Comparison of ENCODE assay signal across 1 cellular context in genomic region chr7:135662373-135663114, GRCh38.
TF ChIP-seq lines count a peak whose summit lies in the region.

TSS of gene STMP1 (plus strand) at chr7:135662514.

TF ChIP-seq in HepG2, 621 proteins besides CTCF, POLR2A, EP300 and RAD21 (continued from another document and continues in another):
- TF ChIP-seq UBTF (CRISPR knock-in tag; IDR thresholded peaks at IDR 0.05) = peak; percentile 95; the same call in 1 of the 2 replicates
- TF ChIP-seq ZNF788 (CRISPR knock-in tag; IDR thresholded peaks at IDR 0.05; ENCODE audit: borderline replicate concordance) = peak; percentile 97
- TF ChIP-seq AKAP8 (CRISPR knock-in tag; IDR thresholded peaks at IDR 0.05) = 0 out of 2 replicates have a peak, but pooled peaks have one; percentile 67
- TF ChIP-seq PHB2 (IDR thresholded peaks at IDR 0.05; ENCODE audit: partially characterized antibody) = no peak
- peak; percentile 64 for TF ChIP-seq PBX3 (CRISPR knock-in tag; IDR thresholded peaks at IDR 0.05; ENCODE audit: borderline replicate concordance)
- TF ChIP-seq ZNF616 (CRISPR knock-in tag; IDR thresholded peaks at IDR 0.05; ENCODE audit: low read depth) = peak; percentile 92; the same call in 1 of the 2 replicates
- TF ChIP-seq ZFP82 (CRISPR knock-in tag; IDR thresholded peaks at IDR 0.05; ENCODE audit: borderline replicate concordance) = 0 out of 2 replicates have a peak, but pooled peaks have one; percentile 23
- TF ChIP-seq TSC22D2 (CRISPR knock-in tag; IDR thresholded peaks at IDR 0.05; ENCODE audit: borderline replicate concordance) = peak; percentile 70; the same call in 1 of the 2 replicates
- TF ChIP-seq ZNF816 (CRISPR knock-in tag; IDR thresholded peaks at IDR 0.05; ENCODE audit: borderline replicate concordance) = peak; percentile 71; the same call in 1 of the 2 replicates
- no peak for TF ChIP-seq ZBTB4 (CRISPR knock-in tag; IDR thresholded peaks at IDR 0.05; ENCODE audit: borderline replicate concordance)
- TF ChIP-seq ARHGAP35 (CRISPR knock-in tag; IDR thresholded peaks at IDR 0.05; ENCODE audit: borderline replicate concordance) = peak; percentile 81
- TF ChIP-seq NR0B2 (CRISPR knock-in tag; IDR thresholded peaks at IDR 0.05) = no peak; the same call in 1 of the 2 replicates
- TF ChIP-seq ZMAT5 (CRISPR knock-in tag; IDR thresholded peaks at IDR 0.05; ENCODE audit: borderline replicate concordance, low read depth) = no peak
- TF ChIP-seq TAF15 (IDR thresholded peaks at IDR 0.05; ENCODE audit: low read depth, low read length, poor library complexity, severe bottlenecking) = no peak
- TF ChIP-seq MXD1 (CRISPR knock-in tag; IDR thresholded peaks at IDR 0.05) = no peak
- no peak for TF ChIP-seq ZNF383 (CRISPR knock-in tag; IDR thresholded peaks at IDR 0.05; ENCODE audit: borderline replicate concordance)
- no peak for TF ChIP-seq HMGA1 (CRISPR knock-in tag; conservative IDR thresholded peaks at IDR 0.05)
- peak; percentile 50; the same call in 1 of the 2 replicates for TF ChIP-seq GATA4 (IDR thresholded peaks at IDR 0.05; ENCODE audit: borderline replicate concordance, low read depth)
- peak; percentile 36; the same call in 1 of the 2 replicates for TF ChIP-seq ZNF580 (CRISPR knock-in tag; IDR thresholded peaks at IDR 0.05; ENCODE audit: borderline replicate concordance, low read depth)
- 0 out of 2 replicates have a peak, but pooled peaks have one; percentile 92 for TF ChIP-seq PAX8 (CRISPR knock-in tag; IDR thresholded peaks at IDR 0.05; ENCODE audit: borderline replicate concordance)
- peak; percentile 96 for TF ChIP-seq ZNF430 (CRISPR knock-in tag; IDR thresholded peaks at IDR 0.05)
- peak; percentile 76; the same call in 1 of the 2 replicates for TF ChIP-seq ZNF558 (CRISPR knock-in tag; IDR thresholded peaks at IDR 0.05; ENCODE audit: borderline replicate concordance)
- peak; percentile 91; the same call in 1 of the 2 replicates for TF ChIP-seq ZGPAT (CRISPR knock-in tag; IDR thresholded peaks at IDR 0.05)
- peak; percentile 95 for TF ChIP-seq TAF1 (CRISPR knock-in tag; IDR thresholded peaks at IDR 0.05)
- TF ChIP-seq ZNF557 (CRISPR knock-in tag; IDR thresholded peaks at IDR 0.05) = 0 out of 2 replicates have a peak, but pooled peaks have one; percentile 65
- TF ChIP-seq ZSCAN5A (CRISPR knock-in tag; IDR thresholded peaks at IDR 0.05; ENCODE audit: borderline replicate concordance) = peak; percentile 86; the same call in 1 of the 2 replicates
- TF ChIP-seq SP5 (CRISPR knock-in tag; IDR thresholded peaks at IDR 0.05; ENCODE audit: borderline replicate concordance, low read depth) = peak; percentile 85
- TF ChIP-seq ZNF3 (CRISPR knock-in tag; IDR thresholded peaks at IDR 0.05) = no peak
- no peak for TF ChIP-seq HMG20B (CRISPR knock-in tag; conservative IDR thresholded peaks at IDR 0.05)
- peak; percentile 87 for TF ChIP-seq ATF7-NPFF (CRISPR knock-in tag; IDR thresholded peaks at IDR 0.05; ENCODE audit: low read depth)
- peak; percentile 87 for TF ChIP-seq GMEB1 (CRISPR knock-in tag; IDR thresholded peaks at IDR 0.05; ENCODE audit: borderline replicate concordance)
- no peak for TF ChIP-seq KLF9 (CRISPR knock-in tag; IDR thresholded peaks at IDR 0.05; ENCODE audit: low read depth)
- no peak for TF ChIP-seq ZNF318 (CRISPR knock-in tag; IDR thresholded peaks at IDR 0.05)
- TF ChIP-seq MXD4 (CRISPR knock-in tag; IDR thresholded peaks at IDR 0.05) = peak; percentile 83
